ENCODE assay signal across 8 cellular contexts in genomic region chr19:35000338-35000646, GRCh38. TPM values are rescaled to one million over a fixed set of nuclear protein-coding genes. Genes with fewer than 3 reads are reported as not detected.
A peak's percentile ranks its signal among the peaks of the same experiment; 100 is the strongest.
DNase-seq lines count a peak whose midpoint lies in the region; ATAC-seq and TF ChIP-seq lines count a peak whose summit lies in the region.

No MANE protein-coding gene starts in this region.

- POLR2A ChIA-PET in MCF 10A (lab: Yijun Ruan, JAX), result interaction anchor here (0.5 to 1.8 kb wide), 4 partner anchors 11 to 1546 kb away, joined by 3 to 9 read pairs (median 6); partner anchors contain the start of genes ZNF30 and ZNF792

- H3K4me3 ChIP-seq in right atrium auricular region (peak overlapping the region; percentile 73 to 97), mononuclear cell (ENCODE audit: low read length) (peak overlapping the region; percentile 49)

- intact Hi-C loops in cardiac septum (cut with DNase I) (no loop called here), MCF 10A (cut with micrococcal nuclease) (no loop called here)

- BruUV-seq in MCF 10A (replicated peaks; lab: Mats Ljungman, UMichigan), result no TSS peak

- H3K9me3 ChIP-seq in right atrium auricular region, result no peaks in the 10 kb centered on the region
- H3K9me3 ChIP-seq in mononuclear cell (ENCODE audit: low read depth, low read length), result no peaks in the 10 kb centered on the region

- no peaks in the 10 kb centered on the region for H3K36me3 ChIP-seq in right atrium auricular region

- H3K27ac Mint-ChIP-seq in MCF 10A (ENCODE audit: low read depth, unreplicated experiment), result peak overlapping the region; percentile 86

- no peak for ATAC-seq in HG03457 (IDR thresholded peaks at IDR 0.05; ENCODE audit: unreplicated experiment)

- H3K4me1 ChIP-seq in right atrium auricular region (peaks cover 0 to 67% of the 10 kb centered on the region in 2 donors), mononuclear cell (ENCODE audit: insufficient read depth, low read length) (peaks cover 87% of the 10 kb centered on the region)

- H3K27me3 Mint-ChIP-seq in MCF 10A (ENCODE audit: insufficient read depth, unreplicated experiment), result no peaks in the 10 kb centered on the region

- CTCF ChIA-PET in MCF 10A (lab: Yijun Ruan, JAX), result interaction anchor here (0.6 to 2.7 kb wide), 5 partner anchors 13 to 244 kb away, joined by 3 to 16 read pairs (median 5); no protein-coding TSS in a partner anchor

- TF ChIP-seq CTCF in right atrium auricular region (IDR thresholded peaks at IDR 0.05) (no peak), MCF 10A (IDR thresholded peaks at IDR 0.05; ENCODE audit: unreplicated experiment) (no peak)

- peak overlapping the region; percentile 84 for H3K4me3 Mint-ChIP-seq in MCF 10A (ENCODE audit: unreplicated experiment)

- H3K4me1 Mint-ChIP-seq in MCF 10A (ENCODE audit: insufficient read depth, unreplicated experiment), result peaks cover 29% of the 10 kb centered on the region

- no peaks in the 10 kb centered on the region for H3K9me3 Mint-ChIP-seq in MCF 10A (ENCODE audit: unreplicated experiment)

- H3K27me3 ChIP-seq in right atrium auricular region (no peaks in the 10 kb centered on the region), mononuclear cell (ENCODE audit: insufficient read depth, low read length) (no peaks in the 10 kb centered on the region)

- no peak for DNase-seq in right atrium auricular region (ENCODE audit: low spot score)
- no peak for DNase-seq in cardiac septum (ENCODE audit: low spot score)
- no peak for DNase-seq in MCF 10A (ENCODE audit: unreplicated experiment)
- no peak for DNase-seq in effector CD4-positive, alpha-beta T cell
- no peak for DNase-seq in NCI-H146 treated with DMSO at 0.1 percent for 48 hours (lab: John Stamatoyannopoulos, UW; ENCODE audit: unreplicated experiment)
- no peak for DNase-seq in HCEC 1CT

- H3K27ac ChIP-seq in right atrium auricular region, result peak overlapping the region; percentile 98

- peaks cover 8% of the 10 kb centered on the region for H3K36me3 Mint-ChIP-seq in MCF 10A (ENCODE audit: insufficient read depth, unreplicated experiment)

RNA-seq across cellular contexts. Expression of gene GRAMD1A, which starts 0.2 kb away (rescaled TPM):
- total RNA-seq in right atrium auricular region, result 10 to 100 TPM; 29.6 to 37.7 TPM
- total RNA-seq in cardiac septum, result 38.3 TPM
- 46.7 and 48.1 TPM in 2 replicates for total RNA-seq in MCF 10A (2022)
- total RNA-seq in mononuclear cell, result 61.5 TPM

RNA-seq across cellular contexts. Expression of gene SCN1B, which starts 30.0 kb away (rescaled TPM):
- total RNA-seq in right atrium auricular region (100 to 1,000 TPM in 1 of 2 donors, 10 to 100 TPM in 1; 57.3 to 119 TPM), cardiac septum (58.7 TPM), MCF 10A (2022) (0.19 and 0.27 TPM in 2 replicates), mononuclear cell (0.73 TPM)

RNA-seq across cellular contexts. Expression of gene ZNF792, which starts 36.3 kb away (rescaled TPM):
- total RNA-seq in right atrium auricular region (1 to 10 TPM; 4.4 to 5.9 TPM), cardiac septum (4.0 TPM), MCF 10A (2022) (0.40 and 1.0 TPM in 2 replicates), mononuclear cell (10.2 TPM)

RNA-seq across cellular contexts. Expression of gene HPN, which starts 41.2 kb away (rescaled TPM):
- total RNA-seq in right atrium auricular region (1 to 10 TPM; 2.5 to 7.2 TPM), cardiac septum (4.9 TPM), MCF 10A (2022) (not detected in 2 replicates), mononuclear cell (0.10 TPM)

Comparison
In these comparisons a context has a peak if more than half of its experiments do, and no peak if none do; other contexts are left out.
1. RNA of gene SCN1B, which starts 30.0 kb away (total RNA-seq): 57.3 to 119 TPM in right atrium auricular region and 58.7 TPM in cardiac septum (single experiment); 0.73 TPM in mononuclear cell (single experiment) and 0.19 to 0.27 TPM in MCF 10A; every median in the first group is over 10 times any median in the second.